9 cellular contexts compared by ENCODE assay signal in the genomic region with DNA sequence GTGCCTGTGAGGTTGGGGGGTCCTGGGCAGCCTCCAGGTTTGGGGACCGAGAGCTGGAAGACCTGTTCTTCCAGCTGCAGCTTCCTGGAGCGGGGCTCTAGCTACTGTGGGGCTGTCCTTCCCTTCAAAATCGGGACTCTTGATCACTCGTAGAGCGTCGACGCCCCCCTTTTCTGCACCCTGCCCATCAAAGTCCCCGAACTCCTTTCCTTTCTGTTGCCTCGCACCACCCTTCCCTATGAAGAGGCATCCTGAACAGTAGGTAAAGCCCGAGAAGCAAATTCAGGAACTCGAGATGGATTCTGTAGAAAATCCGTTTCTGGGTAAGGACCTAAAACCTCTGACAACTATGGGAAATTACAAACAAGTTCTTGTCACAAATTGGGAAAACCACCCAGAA. TPM values are rescaled to one million over a fixed set of nuclear protein-coding genes. Genes with fewer than 3 reads are reported as not detected.
DNase-seq lines count a peak whose midpoint lies in the region; ATAC-seq, FAIRE-seq and TF ChIP-seq lines count a peak whose summit lies in the region.
"Had no signal": no experiment of that assay in that cellular context is flagged by ENCODE, and none has a peak within 500 bp of the region (broad histone marks: within the 10 kb centered on the region; RNA-seq: fewer than 3 reads in every experiment).

No MANE protein-coding gene starts in this region.

- ATAC-seq in WTC11 (peak; percentile 5), HG02970 (IDR thresholded peaks at IDR 0.05; ENCODE audit: low FRiP score, unreplicated experiment) (no peak), HG03045 (IDR thresholded peaks at IDR 0.05; ENCODE audit: unreplicated experiment) (no peak), HG03457 (IDR thresholded peaks at IDR 0.05; ENCODE audit: unreplicated experiment) (no peak)

- no peaks in the 10 kb centered on the region for H3K36me3 Mint-ChIP-seq in WTC11

- H3K4me1 Mint-ChIP-seq in WTC11 = peaks cover 12% of the 10 kb centered on the region

- peaks cover 41% of the 10 kb centered on the region for H3K4me1 ChIP-seq in left ventricle myocardium inferior

- H3K4me3 ChIP-seq in left ventricle myocardium inferior = peak overlapping the region; percentile 79
- peak overlapping the region; percentile 82 for H3K4me3 ChIP-seq in skeletal muscle cell (ENCODE audit: low read depth, low read length)

- intact Hi-C loops in left ventricle myocardium inferior (cut with micrococcal nuclease) = no loop called here

- H3K27me3 ChIP-seq in left ventricle myocardium inferior (ENCODE audit: low read depth) = no peaks in the 10 kb centered on the region

- H3K4me3 Mint-ChIP-seq in WTC11 = peak overlapping the region; percentile 86

- peak; percentile 49 for FAIRE-seq in GM19239 (lab: Jason Lieb, UNC)

- peak overlapping the region; percentile 91 for H3K27ac ChIP-seq in left ventricle myocardium inferior (replicated peaks)

- H3K36me3 ChIP-seq in left ventricle myocardium inferior = no peaks in the 10 kb centered on the region

- peaks cover 22% of the 10 kb centered on the region for H3K27me3 Mint-ChIP-seq in WTC11 (ENCODE audit: low read depth)

- no peaks in the 10 kb centered on the region for H3K9me3 ChIP-seq in left ventricle myocardium inferior (replicated peaks)

- DNase-seq in GM19239 (ENCODE audit: insufficient read length, low spot score) = no peak
- no peak for DNase-seq in WTC11 (ENCODE audit: low spot score)
- DNase-seq in left ventricle myocardium inferior = no peak
- DNase-seq in skeletal muscle cell (ENCODE audit: low read depth) = no peak
- DNase-seq in activated CD4-positive, CD25-positive, alpha-beta regulatory T cell (lab: John Stamatoyannopoulos, UW) = no peak

- H3K9me3 Mint-ChIP-seq in WTC11 = no peaks in the 10 kb centered on the region

- POLR2A ChIA-PET in WTC11 (lab: Charles Lee) = interaction anchor here (0.7 to 1.5 kb wide), 8 partner anchors 13 to 278 kb away, joined by 3 to 7 read pairs (median 4); a partner anchor contains a TSS

- peak overlapping the region; percentile 85 for H3K27ac Mint-ChIP-seq in WTC11

- TF ChIP-seq CTCF in WTC11 (IDR thresholded peaks at IDR 0.05) (no peak), left ventricle myocardium inferior (IDR thresholded peaks at IDR 0.05; ENCODE audit: borderline replicate concordance) (no peak)

- CTCF ChIA-PET in WTC11 (lab: Charles Lee) = interaction anchor here (0.6 to 1.7 kb wide), 18 partner anchors 13 to 492 kb away, joined by 3 to 16 read pairs (median 4); a partner anchor contains a TSS

TF ChIP-seq in WTC11, 78 proteins besides CTCF, POLR2A, EP300 and RAD21:
- no peak for TF ChIP-seq KAT7 (CRISPR knock-in tag; IDR thresholded peaks at IDR 0.05; ENCODE audit: borderline replicate concordance)
- TF ChIP-seq, protein P1, sequence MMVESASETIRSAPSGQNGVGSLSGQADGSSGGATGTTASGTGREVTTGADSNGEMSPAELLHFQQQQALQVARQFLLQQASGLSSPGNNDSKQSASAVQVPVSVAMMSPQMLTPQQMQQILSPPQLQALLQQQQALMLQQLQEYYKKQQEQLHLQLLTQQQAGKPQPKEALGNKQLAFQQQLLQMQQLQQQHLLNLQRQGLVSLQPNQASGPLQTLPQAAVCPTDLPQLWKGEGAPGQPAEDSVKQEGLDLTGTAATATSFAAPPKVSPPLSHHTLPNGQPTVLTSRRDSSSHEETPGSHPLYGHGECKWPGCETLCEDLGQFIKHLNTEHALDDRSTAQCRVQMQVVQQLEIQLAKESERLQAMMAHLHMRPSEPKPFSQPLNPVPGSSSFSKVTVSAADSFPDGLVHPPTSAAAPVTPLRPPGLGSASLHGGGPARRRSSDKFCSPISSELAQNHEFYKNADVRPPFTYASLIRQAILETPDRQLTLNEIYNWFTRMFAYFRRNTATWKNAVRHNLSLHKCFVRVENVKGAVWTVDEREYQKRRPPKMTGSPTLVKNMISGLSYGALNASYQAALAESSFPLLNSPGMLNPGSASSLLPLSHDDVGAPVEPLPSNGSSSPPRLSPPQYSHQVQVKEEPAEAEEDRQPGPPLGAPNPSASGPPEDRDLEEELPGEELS (CRISPR knock-in tag; IDR thresholded peaks at IDR 0.05) = 0 out of 2 replicates have a peak, but pooled peaks have one; percentile 2

RNA-seq across cellular contexts. Expression of a gene that starts 0.5 kb away (rescaled TPM):
- total RNA-seq in WTC11 (2021) = 76.5 to 91.7 TPM (median 91.2 TPM) in 3 replicates
- 124 TPM for total RNA-seq in left ventricle myocardium inferior

RNA-seq across cellular contexts. Expression of a gene that starts 1.0 kb away (rescaled TPM):
- 0.26 to 0.44 TPM (median 0.37 TPM) in 3 replicates for total RNA-seq in WTC11 (2021)
- not detected for total RNA-seq in left ventricle myocardium inferior
- total RNA-seq: M059J had no signal
